Comparison of ENCODE assay signal across 8 cellular contexts in the genomic region with DNA sequence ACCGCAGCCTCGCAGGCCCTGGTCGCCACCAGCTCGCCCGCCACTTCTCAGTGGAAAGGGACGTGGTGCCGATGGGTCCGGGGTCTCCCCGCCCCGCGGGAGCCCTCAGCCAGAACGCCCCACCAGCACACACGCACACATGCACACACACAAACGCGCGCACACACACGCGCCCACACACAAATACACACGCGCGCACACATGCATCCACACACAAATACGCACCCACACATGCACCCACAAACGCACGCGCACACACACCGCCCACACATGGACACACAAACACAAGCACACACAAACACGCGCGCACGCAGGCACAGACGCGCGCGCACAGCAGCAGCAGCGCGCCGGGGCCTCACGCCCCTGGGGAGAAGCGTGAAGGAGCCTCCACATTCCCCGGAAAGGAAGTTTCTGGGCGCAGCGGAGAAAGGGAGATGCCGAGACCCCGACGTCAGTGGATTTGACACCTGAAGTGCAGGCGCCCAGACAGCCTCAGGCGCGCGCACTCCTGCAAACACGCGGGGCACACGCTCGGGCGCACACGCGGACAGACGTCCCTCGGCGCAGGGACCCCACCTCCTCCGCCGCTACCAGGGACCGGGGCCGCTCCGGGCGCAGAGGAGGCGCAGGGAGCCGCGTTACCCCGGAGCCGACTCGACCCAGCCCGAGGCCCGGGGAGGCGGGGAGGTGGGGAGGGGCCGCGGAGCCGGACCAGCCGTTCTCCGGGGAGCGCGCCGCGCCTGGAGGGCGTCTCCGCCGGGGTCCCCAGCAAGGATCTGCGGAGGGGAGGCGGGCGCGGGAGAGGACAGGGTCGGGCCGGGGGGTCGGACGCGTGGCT. TPM values are rescaled to one million over a fixed set of nuclear protein-coding genes. Genes with fewer than 3 reads are reported as not detected.
A peak's percentile ranks its signal among the peaks of the same experiment; 100 is the strongest.
DNase-seq lines count a peak whose midpoint lies in the region; ATAC-seq and TF ChIP-seq lines count a peak whose summit lies in the region.

No MANE protein-coding gene starts in this region.

- H3K27me3 ChIP-seq in BLaER1 treated with 17β-estradiol and CSF1 and Interleukin-3, amounts not matched to agents 10 nM and 100 nM, result no peaks in the 10 kb centered on the region
- H3K27me3 ChIP-seq in heart left ventricle (no peaks in the 10 kb centered on the region), psoas muscle (ENCODE audit: insufficient read depth in 3 of 3, low read length in 2 of 3) (no peaks in the 10 kb centered on the region)

- 0 to 1% (median 1%) methylated on average over 48 to 95 of the region's 95 CpGs for WGBS in heart left ventricle, 4 donors
- WGBS in psoas muscle, 3 donors, result 0 to 1% (median 1%) methylated on average over 78 to 95 of the region's 95 CpGs

- no peak for TF ChIP-seq RAD21 in Ishikawa (IDR thresholded peaks at IDR 0.05; ENCODE audit: low read depth)

- H3K36me3 ChIP-seq in BLaER1 treated with 17β-estradiol and CSF1 and Interleukin-3, amounts not matched to agents 10 nM and 100 nM, result peaks cover 0 to 7% (median 0%) of the 10 kb centered on the region in 11 experiments; a peak in 1 of 22 replicates
- H3K36me3 ChIP-seq in heart left ventricle, result no peaks in the 10 kb centered on the region
- H3K36me3 ChIP-seq in psoas muscle (ENCODE audit: insufficient read depth in 1 of 2, low read depth in 1 of 2), result no peaks in the 10 kb centered on the region

- DNase-seq in activated effector memory CD4-positive, alpha-beta T cell treated with anti-CD3 and anti-CD28 coated beads, Interleukin-2, amount 50 U/mL, for 16 hours, result peak; percentile 74
- DNase-seq in heart left ventricle (peak in 1 of 5 donors; percentile 39), psoas muscle (peak in 1 of 2 donors; percentile 70), DMS79 (lab: John Stamatoyannopoulos, UW) (no peak), AG20443 (ENCODE audit: low spot score) (no peak)

- H3K9ac ChIP-seq in BLaER1 treated with 17β-estradiol and CSF1 and Interleukin-3, amounts not matched to agents 10 nM and 100 nM, result peak overlapping the region; percentile 84 to 93 (median 89)

- intact Hi-C loops in heart left ventricle (cut with DNase I) (loop anchor here in 4 of 10 donors (2.0 to 10.0 kb wide), 4 partner anchors 64 to 181 kb away; no protein-coding TSS in a partner anchor), psoas muscle (cut with DNase I) (loop anchor here (1.0 to 2.0 kb wide), 2 partner anchors 63 to 66 kb away; no protein-coding TSS in a partner anchor)

- peak overlapping the region; percentile 72 to 97 (median 94) for H3K4me3 ChIP-seq in BLaER1 treated with 17β-estradiol and CSF1 and Interleukin-3, amounts not matched to agents 10 nM and 100 nM
- H3K4me3 ChIP-seq in heart left ventricle, result peak overlapping the region; percentile 71 to 99 (median 88)
- peak overlapping the region; percentile 82 for H3K4me3 ChIP-seq in psoas muscle

- no peaks in the 10 kb centered on the region for H3K9me3 ChIP-seq in BLaER1 treated with 17β-estradiol and CSF1 and Interleukin-3, amounts not matched to agents 10 nM and 100 nM (replicated peaks in 1 of 11)
- no peaks in the 10 kb centered on the region for H3K9me3 ChIP-seq in heart left ventricle
- H3K9me3 ChIP-seq in psoas muscle, result no peaks in the 10 kb centered on the region

- ATAC-seq in GM19452 (IDR thresholded peaks at IDR 0.05; ENCODE audit: unreplicated experiment) (peak; percentile 1), heart left ventricle (peak in 2 of 4 donors; percentile 6 to 15), psoas muscle (peak; percentile 6 to 32 (median 14))

- no peak for TF ChIP-seq EP300 in Ishikawa (IDR thresholded peaks at IDR 0.05; ENCODE audit: borderline replicate concordance)

- TF ChIP-seq CTCF in heart left ventricle (IDR thresholded peaks at IDR 0.05) (no peak), psoas muscle (IDR thresholded peaks at IDR 0.05) (no peak)

- H3K4me2 ChIP-seq in BLaER1 treated with 17β-estradiol and CSF1 and Interleukin-3, amounts not matched to agents 10 nM and 100 nM, result peak overlapping the region; percentile 96 to 100 (median 99)

- peaks cover 49 to 68% (median 57%) of the 10 kb centered on the region in 10 experiments for H3K4me1 ChIP-seq in BLaER1 treated with 17β-estradiol and CSF1 and Interleukin-3, amounts not matched to agents 10 nM and 100 nM
- H3K4me1 ChIP-seq in heart left ventricle, result peaks cover 0 to 61% (median 45%) of the 10 kb centered on the region in 12 donors
- H3K4me1 ChIP-seq in psoas muscle, result peaks cover 39% of the 10 kb centered on the region

- peak overlapping the region; percentile 63 to 97 (median 90); a peak in 21 of 22 replicates for H3K27ac ChIP-seq in BLaER1 treated with 17β-estradiol and CSF1 and Interleukin-3, amounts not matched to agents 10 nM and 100 nM
- H3K27ac ChIP-seq in heart left ventricle (peak overlapping the region; percentile 39 to 94 (median 77)), psoas muscle (peak overlapping the region; percentile 92)

- no peak for TF ChIP-seq POLR2A in heart left ventricle (IDR thresholded peaks at IDR 0.05)

- H4K20me1 ChIP-seq in BLaER1 treated with 17β-estradiol and CSF1 and Interleukin-3, amounts not matched to agents 10 nM and 100 nM, result peaks cover 16 to 52% (median 27%) of the 10 kb centered on the region in 11 experiments; a peak in 17 of 22 replicates

TF ChIP-seq in Ishikawa, 13 proteins besides CTCF, POLR2A, EP300 and RAD21:
- TF ChIP-seq YY1 (IDR thresholded peaks at IDR 0.05; ENCODE audit: low read depth) (no peak), TEAD4 (IDR thresholded peaks at IDR 0.05) (no peak), EGR1 (IDR thresholded peaks at IDR 0.05) (peak; percentile 56; the same call in 1 of the 2 replicates), TAF1 (IDR thresholded peaks at IDR 0.05; ENCODE audit: low read depth) (no peak), ZBTB7A (IDR thresholded peaks at IDR 0.05; ENCODE audit: low read depth) (no peak), TCF12 (IDR thresholded peaks at IDR 0.05; ENCODE audit: low read depth) (peak; percentile 11; the same call in 1 of the 2 replicates)
- TF ChIP-seq, protein P1, sequence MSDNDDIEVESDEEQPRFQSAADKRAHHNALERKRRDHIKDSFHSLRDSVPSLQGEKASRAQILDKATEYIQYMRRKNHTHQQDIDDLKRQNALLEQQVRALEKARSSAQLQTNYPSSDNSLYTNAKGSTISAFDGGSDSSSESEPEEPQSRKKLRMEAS (IDR thresholded peaks at IDR 0.05), result peak; percentile 43; the same call in 1 of the 2 replicates

RNA-seq across cellular contexts. Expression of a gene that starts 0.6 kb away (rescaled TPM):
- total RNA-seq in heart left ventricle (10 to 100 TPM in 5 of 9 donors, 1 to 10 TPM in 4; 7.2 to 24.2 (median 10.5) TPM), psoas muscle (10 to 100 TPM in 3 of 4 donors, 1 to 10 TPM in 1; 9.2 to 20.2 (median 14.5) TPM)
- polyA plus RNA-seq in heart left ventricle (1 to 10 TPM; 4.8 to 9.0 TPM), psoas muscle (10 to 100 TPM in 1 of 3 donors, 1 to 10 TPM in 2; 4.8 to 24.4 (median 5.2) TPM)

RNA-seq across cellular contexts. Expression of a gene that starts 47.3 kb away (rescaled TPM):
- total RNA-seq in heart left ventricle (not detected), psoas muscle (not detected)
- polyA plus RNA-seq in heart left ventricle (not detected), psoas muscle (under 1 TPM in 1 of 3 donors, not detected in 2; 0.09 TPM)
